In the genomic region with DNA sequence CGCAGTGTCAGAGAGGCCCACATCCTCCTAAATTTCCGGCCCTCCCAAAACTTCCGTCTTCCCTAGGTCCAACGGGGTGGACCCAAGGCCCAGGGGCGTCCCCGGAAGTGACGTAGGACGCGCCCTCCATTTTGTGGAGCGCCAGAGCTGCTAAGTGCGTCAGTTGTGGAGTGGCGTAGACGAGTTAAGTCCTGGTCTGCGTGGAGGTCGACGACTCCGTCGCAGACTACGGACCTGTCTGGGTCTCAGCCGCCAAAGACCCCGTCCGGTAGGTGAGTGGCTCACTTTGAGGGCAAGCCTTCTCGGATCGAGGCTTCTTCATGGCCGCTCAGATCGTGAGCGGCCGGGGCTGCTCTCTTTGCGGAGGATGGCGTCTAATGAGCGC, we compare ENCODE assay signal across 8 cellular contexts. TPM values are rescaled to one million over a fixed set of nuclear protein-coding genes. Genes with fewer than 3 reads are reported as not detected.
DNase-seq lines count a peak whose midpoint lies in the region; ATAC-seq and TF ChIP-seq lines count a peak whose summit lies in the region.

A gene (plus strand): TSS at position 159 of the 385 bp plus-strand sequence. CDS start 1,015 bp downstream, outside the sequence.

- H3K4me3 ChIP-seq in AG10803 (ENCODE audit: low read length) = peak within 1 kb of the TSS; percentile 99

- DNase-seq in AG10803 (ENCODE audit: low read depth) (peak; percentile 98), NCI-H460 (ENCODE audit: extremely low read depth, low read depth) (peak; percentile 95), cerebellar nuclear complex (lab: John Stamatoyannopoulos, UW) (peak; percentile 82 to 85), islet precursor cell (peak; percentile 98)
- peak; percentile 92 for DNase-seq in activated CD4-positive, CD25-positive, alpha-beta regulatory T cell treated with anti-CD3 and anti-CD28 coated beads, Interleukin-2, amount 50 U/mL, for 72 hours
- peak; percentile 90 to 93 (median 90) for DNase-seq in stimulated activated CD4-positive, alpha-beta T cell treated with anti-CD3 and anti-CD28 coated beads, Interleukin-12 subunit alpha, Interleukin-12 subunit beta, amount 100 ng/mL, for 48 hours (ENCODE audit: low read depth in 2 of 3, low spot score in 1 of 3)

- ATAC-seq in GM19043 (IDR thresholded peaks at IDR 0.05; ENCODE audit: low read depth, unreplicated experiment) = peak; percentile 79
- peak; percentile 79 for ATAC-seq in HG03378 (IDR thresholded peaks at IDR 0.05; ENCODE audit: unreplicated experiment)

- TF ChIP-seq CTCF in AG10803 (conservative IDR thresholded peaks at IDR 0.05; ENCODE audit: low read length) = no peak

RNA-seq across cellular contexts. Expression of the gene that starts here (rescaled TPM):
- 118 and 166 TPM in 2 replicates for total RNA-seq in NCI-H460 (2014; rRNA removed; shearing (Covaris generic))
- polyA plus RNA-seq in NCI-H460 (2014; cell fraction: nucleus; rRNA removed) = 621 and 936 TPM in 2 replicates

Comparison
In these comparisons a context has a peak if more than half of its experiments do, and no peak if none do; other contexts are left out.
1. Peak in every context shown above with its lines: DNase-seq, ATAC-seq and H3K4me3 ChIP-seq.